17 cellular contexts compared by ENCODE assay signal in genomic region chr9:33972698-33973097, GRCh38.
DNase-seq lines count a peak whose midpoint lies in the region; ATAC-seq and TF ChIP-seq lines count a peak whose summit lies in the region.
"Had no signal": no experiment of that assay in that cellular context is flagged by ENCODE, and none has a peak within 500 bp of the region (broad histone marks: within the 10 kb centered on the region; RNA-seq: fewer than 3 reads in every experiment).

No MANE protein-coding gene starts in this region.

- H3K27ac ChIP-seq in mammary epithelial cell (ENCODE audit: insufficient read depth, low read depth, low read length) (no peak overlapping the region), endodermal cell (ENCODE audit: low read depth, low read length) (no peak overlapping the region)
- H3K27ac ChIP-seq: BLaER1, HL-60 had no signal

- H3K9me3 Mint-ChIP-seq in MCF 10A (ENCODE audit: unreplicated experiment): no peaks in the 10 kb centered on the region
- no peaks in the 10 kb centered on the region for H3K9me3 Mint-ChIP-seq in endodermal cell
- H3K9me3 Mint-ChIP-seq: CD14-positive monocyte; CD4-positive, alpha-beta memory T cell; H9 had no signal

- H3K79me2 ChIP-seq in mammary epithelial cell (ENCODE audit: insufficient read depth, low read length): peaks cover 14% of the 10 kb centered on the region

- H3K9ac ChIP-seq in mammary epithelial cell (ENCODE audit: insufficient read depth, low read length): no peak overlapping the region
- no peak overlapping the region for H3K9ac ChIP-seq in endodermal cell (ENCODE audit: extremely low read depth, low read length, poor library complexity, severe bottlenecking)
- H3K9ac ChIP-seq: BLaER1 had no signal

- DNase-seq in MCF 10A (ENCODE audit: unreplicated experiment) (no peak), mammary epithelial cell (no peak), left ventricle myocardium superior (no peak), left cardiac atrium (no peak), endodermal cell (no peak), DMS53 treated with DMSO at 0.1 percent for 48 hours (lab: John Stamatoyannopoulos, UW; ENCODE audit: unreplicated experiment) (no peak), NCI-H187 (lab: John Stamatoyannopoulos, UW) (no peak), mucosa of gallbladder (ENCODE audit: low spot score) (no peak)
- DNase-seq: 8988T; CD4-positive, alpha-beta memory T cell; DMS153; DMS79 treated with DMSO at 0.1 percent for 48 hours; GF-D8; H9 had no signal

- H3K27ac Mint-ChIP-seq in MCF 10A (ENCODE audit: low read depth, unreplicated experiment) (peak overlapping the region; percentile 9), endodermal cell (peak overlapping the region; percentile 52)
- H3K27ac Mint-ChIP-seq: CD14-positive monocyte had no signal

- H3K36me3 ChIP-seq in mammary epithelial cell (ENCODE audit: insufficient read depth, low read length) (peaks cover 27% of the 10 kb centered on the region), endodermal cell (ENCODE audit: control insufficient read depth, insufficient read depth, low read length) (peaks cover 83% of the 10 kb centered on the region)

- H2AFZ ChIP-seq in mammary epithelial cell (ENCODE audit: low read depth, low read length): no peak overlapping the region

- H3K4me1 ChIP-seq in mammary epithelial cell (ENCODE audit: insufficient read depth, low read length) (no peaks in the 10 kb centered on the region), endodermal cell (ENCODE audit: control insufficient read depth, insufficient read depth, low read length) (no peaks in the 10 kb centered on the region)
- H3K4me1 ChIP-seq: BLaER1 had no signal

- H3K4me3 Mint-ChIP-seq in MCF 10A (ENCODE audit: unreplicated experiment) (no peak overlapping the region), endodermal cell (no peak overlapping the region)
- H3K4me3 Mint-ChIP-seq: CD14-positive monocyte; CD4-positive, alpha-beta memory T cell; H9 had no signal

- TF ChIP-seq CTCF in MCF 10A (IDR thresholded peaks at IDR 0.05; ENCODE audit: unreplicated experiment) (no peak), mammary epithelial cell (conservative IDR thresholded peaks at IDR 0.05 in 1 of 2, IDR thresholded peaks at IDR 0.05 in 1 of 2; ENCODE audit: extremely low read depth in 1 of 2, insufficient read depth in 1 of 2, low read depth in 1 of 2, low read length in 2 of 2) (no peak), endodermal cell (conservative IDR thresholded peaks at IDR 0.05) (no peak)

- CTCF ChIA-PET in MCF 10A (lab: Yijun Ruan, JAX) (interaction anchor here (1.3 kb wide), 1 partner anchor 101 kb away, joined by 7 read pairs; no protein-coding TSS in a partner anchor), mammary epithelial cell (lab: Charles Lee; ENCODE audit: low non-redundant PET) (no interaction called here)

- H3K4me1 Mint-ChIP-seq in MCF 10A (ENCODE audit: insufficient read depth, unreplicated experiment): no peaks in the 10 kb centered on the region
- no peaks in the 10 kb centered on the region for H3K4me1 Mint-ChIP-seq in endodermal cell
- H3K4me1 Mint-ChIP-seq: CD14-positive monocyte, H9 had no signal

- H3K4me3 ChIP-seq in mammary epithelial cell (replicated peaks in 1 of 3; ENCODE audit: insufficient read depth in 1 of 3, low read depth in 2 of 3, low read length in 3 of 3): no peak overlapping the region
- H3K4me3 ChIP-seq in endodermal cell (ENCODE audit: low read length): no peak overlapping the region
- H3K4me3 ChIP-seq: BLaER1 had no signal

- no peaks in the 10 kb centered on the region for H3K27me3 ChIP-seq in mammary epithelial cell (ENCODE audit: insufficient read depth, low read length)
- no peaks in the 10 kb centered on the region for H3K27me3 ChIP-seq in endodermal cell (ENCODE audit: control insufficient read depth, insufficient read depth, low read length, poor library complexity, severe bottlenecking)
- H3K27me3 ChIP-seq: BLaER1 had no signal

- H3K27me3 Mint-ChIP-seq in MCF 10A (ENCODE audit: insufficient read depth, unreplicated experiment) (no peaks in the 10 kb centered on the region), endodermal cell (ENCODE audit: insufficient read depth) (no peaks in the 10 kb centered on the region)
- H3K27me3 Mint-ChIP-seq: CD4-positive, alpha-beta memory T cell had no signal

- no peak overlapping the region for H3K4me2 ChIP-seq in mammary epithelial cell (ENCODE audit: insufficient read depth, low read depth, low read length)
- H3K4me2 ChIP-seq: BLaER1 had no signal

- 93% methylated on average over 2 of the region's 2 CpGs for WGBS in mammary epithelial cell (ENCODE audit: low coverage, missing lambda C conversion rate)
- WGBS in endodermal cell (ENCODE audit: insufficient coverage in 1 of 2, insufficient read length in 1 of 2), 2 experiments: 95 to 100% methylated on average over 1 to 2 of the region's 2 CpGs

- peaks cover 72% of the 10 kb centered on the region for H3K36me3 Mint-ChIP-seq in MCF 10A (ENCODE audit: insufficient read depth, unreplicated experiment)
- H3K36me3 Mint-ChIP-seq in endodermal cell (ENCODE audit: low read depth): peaks cover 64% of the 10 kb centered on the region

- in situ Hi-C loops in mammary epithelial cell (cut with MboI; ENCODE audit: low sequenced_read_pairs in 2 of 2): no loop called here

- BruUV-seq in MCF 10A (replicated peaks; lab: Mats Ljungman, UMichigan): no TSS peak
- BruUV-seq in mammary epithelial cell (replicated peaks; lab: Mats Ljungman, UMichigan): no TSS peak

- dilution Hi-C loops in mammary epithelial cell (cut with HindIII; ENCODE audit: low sequenced_read_pairs): loop anchor here (5.0 kb wide), 2 partner anchors 45 to 55 kb away; no protein-coding TSS in a partner anchor

- ATAC-seq in left ventricle myocardium superior (peak; percentile 72), left cardiac atrium (no peak)

- intact Hi-C loops in MCF 10A (cut with micrococcal nuclease) (no loop called here), mammary epithelial cell (cut with micrococcal nuclease) (no loop called here), left ventricle myocardium superior (cut with micrococcal nuclease) (no loop called here), left cardiac atrium (cut with DNase I) (no loop called here)

- POLR2A ChIA-PET in MCF 10A (lab: Yijun Ruan, JAX): interaction anchor here (1.0 to 1.2 kb wide), 2 partner anchors 11 to 100 kb away, joined by 3 read pairs; no protein-coding TSS in a partner anchor

- no peaks in the 10 kb centered on the region for H4K20me1 ChIP-seq in mammary epithelial cell (ENCODE audit: insufficient read depth, low read length)

- H3K9me3 ChIP-seq in mammary epithelial cell (replicated peaks; ENCODE audit: insufficient read depth, low read length) (no peaks in the 10 kb centered on the region), endodermal cell (ENCODE audit: control insufficient read depth, low read length) (no peaks in the 10 kb centered on the region)
- H3K9me3 ChIP-seq: BLaER1 had no signal
